28 cellular contexts compared by ENCODE assay signal in the genomic region with DNA sequence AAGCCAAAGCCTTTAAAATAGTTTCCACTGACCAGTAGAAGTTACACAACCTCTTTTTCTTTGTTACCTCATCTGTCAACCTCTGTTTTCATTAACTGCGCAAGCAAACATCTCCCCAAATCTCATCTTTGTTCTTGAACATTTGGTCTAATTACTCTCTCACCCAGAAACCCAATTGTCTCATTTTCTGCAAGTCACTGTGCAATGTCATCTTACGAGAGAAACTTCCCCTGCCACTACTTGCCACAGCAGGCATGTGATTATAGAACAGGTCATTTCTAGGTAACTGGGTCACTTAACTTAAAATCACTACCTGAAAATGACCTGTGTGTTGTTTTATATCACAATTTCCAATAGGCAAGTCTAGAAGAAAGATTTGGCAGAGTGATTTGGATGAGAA.
"Had no signal": no experiment of that assay in that cellular context is flagged by ENCODE, and none has a peak within 500 bp of the region (broad histone marks: within the 10 kb centered on the region; RNA-seq: fewer than 3 reads in every experiment).

No MANE protein-coding gene starts in this region.

- ATAC-seq: activated CD4-positive, alpha-beta T cell treated with anti-CD3 and anti-CD28 coated beads for 36 hours; activated CD8-positive, alpha-beta memory T cell treated with anti-CD3 and anti-CD28 coated beads, Interleukin-2, amount 10 ng/mL, durations not matched to agents 7 days and 5 days; activated CD8-positive, alpha-beta T cell treated with anti-CD3 and anti-CD28 coated beads, Interleukin-2, amount 10 ng/mL, durations not matched to agents 7 days and 5 days; activated naive CD8-positive, alpha-beta T cell treated with anti-CD3 and anti-CD28 coated beads, Interleukin-2, amount 50 U/mL, for 24 hours; stimulated activated effector memory CD8-positive, alpha-beta T cell treated with anti-CD3 and anti-CD28 coated beads, Interleukin-12 subunit alpha, Interleukin-12 subunit beta, amount 100 ng/mL, for 72 hours; stimulated activated naive CD8-positive, alpha-beta T cell treated with anti-CD3 and anti-CD28 coated beads, Interleukin-15, amount 100 ng/mL, for 72 hours had no signal

- H3K27ac ChIP-seq: neutrophil, ovary, sigmoid colon, thyroid gland, upper lobe of left lung, vagina had no signal

- H3K36me3 Mint-ChIP-seq: activated CD8-positive, alpha-beta memory T cell treated with anti-CD3 and anti-CD28 coated beads, Interleukin-2, amount 10 ng/mL, durations not matched to agents 7 days and 5 days; activated naive CD4-positive, alpha-beta T cell treated with anti-CD3 and anti-CD28 coated beads, Interleukin-2, amount 50 U/mL, for 24 hours; mesothelial cell of epicardium; naive B cell; stimulated activated effector memory CD8-positive, alpha-beta T cell treated with anti-CD3 and anti-CD28 coated beads, Interleukin-12 subunit alpha, Interleukin-12 subunit beta, amount 100 ng/mL, for 72 hours had no signal

- FAIRE-seq: endothelial cell of umbilical vein had no signal

- H3K4me1 ChIP-seq: sigmoid colon, thyroid gland, upper lobe of left lung, vagina had no signal

- H3K36me3 ChIP-seq: neutrophil, ovary, sigmoid colon, thyroid gland, upper lobe of left lung, vagina had no signal

- H3K27me3 Mint-ChIP-seq: activated CD4-positive, alpha-beta T cell treated with anti-CD3 and anti-CD28 coated beads for 36 hours; activated CD8-positive, alpha-beta memory T cell treated with anti-CD3 and anti-CD28 coated beads, Interleukin-2, amount 10 ng/mL, durations not matched to agents 7 days and 5 days; activated naive CD4-positive, alpha-beta T cell treated with anti-CD3 and anti-CD28 coated beads, Interleukin-2, amount 50 U/mL, for 24 hours; activated naive CD8-positive, alpha-beta T cell treated with anti-CD3 and anti-CD28 coated beads, Interleukin-2, amount 50 U/mL, for 24 hours; naive B cell; progenitor cell of endocrine pancreas; stimulated activated naive CD8-positive, alpha-beta T cell treated with anti-CD3 and anti-CD28 coated beads, Interleukin-15, amount 100 ng/mL, for 72 hours had no signal

- H3K4me1 Mint-ChIP-seq: activated CD4-positive, alpha-beta T cell treated with anti-CD3 and anti-CD28 coated beads for 36 hours; activated CD8-positive, alpha-beta memory T cell treated with anti-CD3 and anti-CD28 coated beads, Interleukin-2, amount 10 ng/mL, durations not matched to agents 7 days and 5 days; activated naive CD4-positive, alpha-beta T cell treated with anti-CD3 and anti-CD28 coated beads, Interleukin-2, amount 50 U/mL, for 24 hours; activated naive CD8-positive, alpha-beta T cell treated with anti-CD3 and anti-CD28 coated beads, Interleukin-2, amount 50 U/mL, for 24 hours; mesothelial cell of epicardium; naive B cell; nephron progenitor cell; stimulated activated effector memory CD8-positive, alpha-beta T cell treated with anti-CD3 and anti-CD28 coated beads, Interleukin-12 subunit alpha, Interleukin-12 subunit beta, amount 100 ng/mL, for 72 hours; stimulated activated naive CD8-positive, alpha-beta T cell treated with anti-CD3 and anti-CD28 coated beads, Interleukin-15, amount 100 ng/mL, for 72 hours had no signal

- H3K27ac Mint-ChIP-seq: activated CD4-positive, alpha-beta T cell treated with anti-CD3 and anti-CD28 coated beads for 36 hours; activated CD8-positive, alpha-beta memory T cell treated with anti-CD3 and anti-CD28 coated beads, Interleukin-2, amount 10 ng/mL, durations not matched to agents 7 days and 5 days; activated CD8-positive, alpha-beta T cell treated with anti-CD3 and anti-CD28 coated beads, Interleukin-2, amount 10 ng/mL, durations not matched to agents 7 days and 5 days; activated naive CD4-positive, alpha-beta T cell treated with anti-CD3 and anti-CD28 coated beads, Interleukin-2, amount 50 U/mL, for 24 hours; activated naive CD8-positive, alpha-beta T cell treated with anti-CD3 and anti-CD28 coated beads, Interleukin-2, amount 50 U/mL, for 24 hours; activated T-helper 2 cell treated with anti-CD3 and anti-CD28 coated beads, Interferon-gamma antibody, Interleukin-2, Interleukin-4, amounts not matched to agents 10 μg/mL and 5 μg/mL and 100 μg/mL, durations not matched to agents 14 hours and 24 hours and 36 hours; mesothelial cell of epicardium; naive B cell; nephron progenitor cell; progenitor cell of endocrine pancreas; stimulated activated effector memory CD8-positive, alpha-beta T cell treated with anti-CD3 and anti-CD28 coated beads, Interleukin-12 subunit alpha, Interleukin-12 subunit beta, amount 100 ng/mL, for 72 hours; stimulated activated naive CD8-positive, alpha-beta T cell treated with anti-CD3 and anti-CD28 coated beads, Interleukin-15, amount 100 ng/mL, for 72 hours had no signal

- H3K4me3 Mint-ChIP-seq: activated CD4-positive, alpha-beta T cell treated with anti-CD3 and anti-CD28 coated beads for 36 hours; activated CD8-positive, alpha-beta memory T cell treated with anti-CD3 and anti-CD28 coated beads, Interleukin-2, amount 10 ng/mL, durations not matched to agents 7 days and 5 days; activated CD8-positive, alpha-beta T cell treated with anti-CD3 and anti-CD28 coated beads, Interleukin-2, amount 10 ng/mL, durations not matched to agents 7 days and 5 days; activated naive CD4-positive, alpha-beta T cell treated with anti-CD3 and anti-CD28 coated beads, Interleukin-2, amount 50 U/mL, for 24 hours; activated naive CD8-positive, alpha-beta T cell treated with anti-CD3 and anti-CD28 coated beads, Interleukin-2, amount 50 U/mL, for 24 hours; mesothelial cell of epicardium; naive B cell; nephron progenitor cell; stimulated activated effector memory CD8-positive, alpha-beta T cell treated with anti-CD3 and anti-CD28 coated beads, Interleukin-12 subunit alpha, Interleukin-12 subunit beta, amount 100 ng/mL, for 72 hours; stimulated activated naive CD8-positive, alpha-beta T cell treated with anti-CD3 and anti-CD28 coated beads, Interleukin-15, amount 100 ng/mL, for 72 hours had no signal

- H3K9me3 Mint-ChIP-seq: nephron progenitor cell had no signal

- H3K4me3 ChIP-seq: ovary, sigmoid colon, thyroid gland, upper lobe of left lung, vagina had no signal

- DNase-seq: activated CD4-positive, alpha-beta T cell treated with anti-CD3 and anti-CD28 coated beads for 36 hours; activated CD4-positive, CD25-positive, alpha-beta regulatory T cell; activated CD8-positive, alpha-beta memory T cell treated with anti-CD3 and anti-CD28 coated beads, Interleukin-2, amount 10 ng/mL, durations not matched to agents 7 days and 5 days; activated CD8-positive, alpha-beta T cell treated with anti-CD3 and anti-CD28 coated beads, Interleukin-2, amount 10 ng/mL, durations not matched to agents 7 days and 5 days; activated naive CD8-positive, alpha-beta T cell treated with anti-CD3 and anti-CD28 coated beads, Interleukin-2, amount 50 U/mL, for 24 hours; activated T-cell treated with anti-CD3 and anti-CD28 coated beads, Interleukin-2, amount 50 U/mL, for 48 hours; amygdala; central memory CD4-positive, alpha-beta T cell; head of caudate nucleus; naive B cell; nephron progenitor cell; ovary; sigmoid colon; small intestine; stimulated activated CD4-positive, alpha-beta T cell treated with anti-CD3 and anti-CD28 coated beads, Interleukin-4, amount 100 ng/mL, for 24 hours; stimulated activated naive CD8-positive, alpha-beta T cell treated with anti-CD3 and anti-CD28 coated beads, Interleukin-15, amount 100 ng/mL, for 72 hours; substantia nigra; T-helper 9 cell; thyroid gland; upper lobe of left lung had no signal

- H3K27me3 ChIP-seq: neutrophil, ovary, sigmoid colon, upper lobe of left lung, vagina had no signal
